Comparison of ENCODE assay signal across 2 cellular contexts in the genomic region with DNA sequence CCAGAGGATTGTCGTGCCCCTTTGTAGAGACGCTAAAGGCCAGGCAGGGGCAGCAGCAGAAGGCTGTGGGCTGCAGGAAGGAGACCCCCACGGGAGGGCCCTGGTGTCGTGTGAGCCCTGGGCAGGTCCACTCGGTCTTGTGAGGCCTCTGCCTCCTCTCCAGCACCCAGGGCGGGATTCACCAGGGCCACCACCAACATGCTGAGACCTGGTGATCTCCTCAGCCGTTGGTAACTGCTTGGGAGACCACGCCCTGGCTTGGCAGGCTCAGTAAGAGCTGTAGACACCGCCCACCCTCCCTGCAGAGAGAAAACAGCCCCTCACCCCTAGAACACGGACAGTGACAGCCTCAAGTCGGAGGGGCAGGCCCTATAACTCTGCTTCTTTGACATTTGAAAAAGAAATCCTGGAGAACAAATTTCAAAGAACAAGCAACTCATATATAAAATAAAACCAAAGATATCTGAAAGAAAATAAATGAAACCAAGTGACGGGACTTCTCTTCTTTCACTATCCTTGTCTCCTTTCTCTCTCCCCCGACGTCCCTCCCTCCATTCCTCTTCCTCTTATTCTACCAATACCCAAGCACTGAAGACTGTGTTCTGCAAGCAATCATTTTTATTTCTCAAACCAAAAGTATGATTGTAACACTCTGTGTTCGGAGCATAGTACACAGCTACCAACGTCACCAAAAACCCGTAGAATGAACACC.
TF ChIP-seq lines count a peak whose summit lies in the region.

No MANE protein-coding gene starts in this region.

TF ChIP-seq in IMR-90, 13 proteins besides CTCF, POLR2A, EP300 and RAD21:
- TF ChIP-seq CHD1 (IDR thresholded peaks at IDR 0.05; ENCODE audit: low read depth, low read length) (no peak), RFX5 (IDR thresholded peaks at IDR 0.05; ENCODE audit: low read depth, low read length) (no peak), BHLHE40 (IDR thresholded peaks at IDR 0.05; ENCODE audit: low read depth, low read length) (no peak), FOS (IDR thresholded peaks at IDR 0.05; ENCODE audit: low read depth, low read length) (no peak), SMC3 (IDR thresholded peaks at IDR 0.05; ENCODE audit: low read depth, low read length) (no peak), MAZ (IDR thresholded peaks at IDR 0.05; ENCODE audit: borderline replicate concordance, low read depth, low read length) (no peak), NFE2L2 (IDR thresholded peaks at IDR 0.05; ENCODE audit: low read depth, low read length) (no peak), MXI1 (IDR thresholded peaks at IDR 0.05; ENCODE audit: borderline replicate concordance, low read depth, low read length) (no peak), RCOR1 (IDR thresholded peaks at IDR 0.05; ENCODE audit: insufficient replicate concordance, low read length) (no peak), MAFK (IDR thresholded peaks at IDR 0.05; ENCODE audit: low read depth, low read length) (no peak), CEBPB (IDR thresholded peaks at IDR 0.05; ENCODE audit: low read depth, low read length) (no peak)
- TF ChIP-seq, protein P1, sequence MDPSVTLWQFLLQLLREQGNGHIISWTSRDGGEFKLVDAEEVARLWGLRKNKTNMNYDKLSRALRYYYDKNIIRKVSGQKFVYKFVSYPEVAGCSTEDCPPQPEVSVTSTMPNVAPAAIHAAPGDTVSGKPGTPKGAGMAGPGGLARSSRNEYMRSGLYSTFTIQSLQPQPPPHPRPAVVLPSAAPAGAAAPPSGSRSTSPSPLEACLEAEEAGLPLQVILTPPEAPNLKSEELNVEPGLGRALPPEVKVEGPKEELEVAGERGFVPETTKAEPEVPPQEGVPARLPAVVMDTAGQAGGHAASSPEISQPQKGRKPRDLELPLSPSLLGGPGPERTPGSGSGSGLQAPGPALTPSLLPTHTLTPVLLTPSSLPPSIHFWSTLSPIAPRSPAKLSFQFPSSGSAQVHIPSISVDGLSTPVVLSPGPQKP (IDR thresholded peaks at IDR 0.05; ENCODE audit: borderline replicate concordance, low read depth, low read length): no peak
- TF ChIP-seq, protein P2, sequence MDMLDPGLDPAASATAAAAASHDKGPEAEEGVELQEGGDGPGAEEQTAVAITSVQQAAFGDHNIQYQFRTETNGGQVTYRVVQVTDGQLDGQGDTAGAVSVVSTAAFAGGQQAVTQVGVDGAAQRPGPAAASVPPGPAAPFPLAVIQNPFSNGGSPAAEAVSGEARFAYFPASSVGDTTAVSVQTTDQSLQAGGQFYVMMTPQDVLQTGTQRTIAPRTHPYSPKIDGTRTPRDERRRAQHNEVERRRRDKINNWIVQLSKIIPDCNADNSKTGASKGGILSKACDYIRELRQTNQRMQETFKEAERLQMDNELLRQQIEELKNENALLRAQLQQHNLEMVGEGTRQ (IDR thresholded peaks at IDR 0.05; ENCODE audit: low read depth, low read length): no peak

TF ChIP-seq in SK-N-SH, 30 proteins besides CTCF, POLR2A, EP300 and RAD21:
- TF ChIP-seq, protein P3, sequence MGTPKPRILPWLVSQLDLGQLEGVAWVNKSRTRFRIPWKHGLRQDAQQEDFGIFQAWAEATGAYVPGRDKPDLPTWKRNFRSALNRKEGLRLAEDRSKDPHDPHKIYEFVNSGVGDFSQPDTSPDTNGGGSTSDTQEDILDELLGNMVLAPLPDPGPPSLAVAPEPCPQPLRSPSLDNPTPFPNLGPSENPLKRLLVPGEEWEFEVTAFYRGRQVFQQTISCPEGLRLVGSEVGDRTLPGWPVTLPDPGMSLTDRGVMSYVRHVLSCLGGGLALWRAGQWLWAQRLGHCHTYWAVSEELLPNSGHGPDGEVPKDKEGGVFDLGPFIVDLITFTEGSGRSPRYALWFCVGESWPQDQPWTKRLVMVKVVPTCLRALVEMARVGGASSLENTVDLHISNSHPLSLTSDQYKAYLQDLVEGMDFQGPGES (IDR thresholded peaks at IDR 0.05; ENCODE audit: low read depth, low read length): no peak
- TF ChIP-seq TEAD4 (IDR thresholded peaks at IDR 0.05; ENCODE audit: borderline replicate concordance, insufficient read depth) (no peak), TAF1 (IDR thresholded peaks at IDR 0.05; ENCODE audit: borderline replicate concordance, low read depth, low read length) (no peak), TCF12 (IDR thresholded peaks at IDR 0.05) (no peak), JUND (IDR thresholded peaks at IDR 0.05) (no peak), GABPA (IDR thresholded peaks at IDR 0.05; ENCODE audit: low read depth) (no peak), ELF1 (IDR thresholded peaks at IDR 0.05) (no peak), FOXM1 (IDR thresholded peaks at IDR 0.05; ENCODE audit: low read depth) (no peak), MXI1 (IDR thresholded peaks at IDR 0.05; ENCODE audit: low read depth, low read length) (no peak), GATA2 (CRISPR knock-in tag; IDR thresholded peaks at IDR 0.05) (no peak), RXRA (IDR thresholded peaks at IDR 0.05; ENCODE audit: borderline replicate concordance, low read depth) (no peak), FOXJ3 (CRISPR knock-in tag; IDR thresholded peaks at IDR 0.05) (no peak), MEF2A (IDR thresholded peaks at IDR 0.05; ENCODE audit: borderline replicate concordance, low read depth) (no peak)
- TF ChIP-seq, protein P4, sequence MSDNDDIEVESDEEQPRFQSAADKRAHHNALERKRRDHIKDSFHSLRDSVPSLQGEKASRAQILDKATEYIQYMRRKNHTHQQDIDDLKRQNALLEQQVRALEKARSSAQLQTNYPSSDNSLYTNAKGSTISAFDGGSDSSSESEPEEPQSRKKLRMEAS (IDR thresholded peaks at IDR 0.05; ENCODE audit: low read depth): no peak
- TF ChIP-seq, protein P2 (IDR thresholded peaks at IDR 0.05; ENCODE audit: borderline replicate concordance, low read depth, low read length): no peak
- TF ChIP-seq, protein P5, sequence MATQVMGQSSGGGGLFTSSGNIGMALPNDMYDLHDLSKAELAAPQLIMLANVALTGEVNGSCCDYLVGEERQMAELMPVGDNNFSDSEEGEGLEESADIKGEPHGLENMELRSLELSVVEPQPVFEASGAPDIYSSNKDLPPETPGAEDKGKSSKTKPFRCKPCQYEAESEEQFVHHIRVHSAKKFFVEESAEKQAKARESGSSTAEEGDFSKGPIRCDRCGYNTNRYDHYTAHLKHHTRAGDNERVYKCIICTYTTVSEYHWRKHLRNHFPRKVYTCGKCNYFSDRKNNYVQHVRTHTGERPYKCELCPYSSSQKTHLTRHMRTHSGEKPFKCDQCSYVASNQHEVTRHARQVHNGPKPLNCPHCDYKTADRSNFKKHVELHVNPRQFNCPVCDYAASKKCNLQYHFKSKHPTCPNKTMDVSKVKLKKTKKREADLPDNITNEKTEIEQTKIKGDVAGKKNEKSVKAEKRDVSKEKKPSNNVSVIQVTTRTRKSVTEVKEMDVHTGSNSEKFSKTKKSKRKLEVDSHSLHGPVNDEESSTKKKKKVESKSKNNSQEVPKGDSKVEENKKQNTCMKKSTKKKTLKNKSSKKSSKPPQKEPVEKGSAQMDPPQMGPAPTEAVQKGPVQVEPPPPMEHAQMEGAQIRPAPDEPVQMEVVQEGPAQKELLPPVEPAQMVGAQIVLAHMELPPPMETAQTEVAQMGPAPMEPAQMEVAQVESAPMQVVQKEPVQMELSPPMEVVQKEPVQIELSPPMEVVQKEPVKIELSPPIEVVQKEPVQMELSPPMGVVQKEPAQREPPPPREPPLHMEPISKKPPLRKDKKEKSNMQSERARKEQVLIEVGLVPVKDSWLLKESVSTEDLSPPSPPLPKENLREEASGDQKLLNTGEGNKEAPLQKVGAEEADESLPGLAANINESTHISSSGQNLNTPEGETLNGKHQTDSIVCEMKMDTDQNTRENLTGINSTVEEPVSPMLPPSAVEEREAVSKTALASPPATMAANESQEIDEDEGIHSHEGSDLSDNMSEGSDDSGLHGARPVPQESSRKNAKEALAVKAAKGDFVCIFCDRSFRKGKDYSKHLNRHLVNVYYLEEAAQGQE (IDR thresholded peaks at IDR 0.05; ENCODE audit: low read depth, low read length): no peak
- TF ChIP-seq, protein P6, sequence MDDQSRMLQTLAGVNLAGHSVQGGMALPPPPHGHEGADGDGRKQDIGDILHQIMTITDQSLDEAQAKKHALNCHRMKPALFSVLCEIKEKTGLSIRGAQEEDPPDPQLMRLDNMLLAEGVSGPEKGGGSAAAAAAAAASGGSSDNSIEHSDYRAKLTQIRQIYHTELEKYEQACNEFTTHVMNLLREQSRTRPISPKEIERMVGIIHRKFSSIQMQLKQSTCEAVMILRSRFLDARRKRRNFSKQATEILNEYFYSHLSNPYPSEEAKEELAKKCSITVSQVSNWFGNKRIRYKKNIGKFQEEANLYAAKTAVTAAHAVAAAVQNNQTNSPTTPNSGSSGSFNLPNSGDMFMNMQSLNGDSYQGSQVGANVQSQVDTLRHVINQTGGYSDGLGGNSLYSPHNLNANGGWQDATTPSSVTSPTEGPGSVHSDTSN (IDR thresholded peaks at IDR 0.05): no peak
- TF ChIP-seq, protein P7, sequence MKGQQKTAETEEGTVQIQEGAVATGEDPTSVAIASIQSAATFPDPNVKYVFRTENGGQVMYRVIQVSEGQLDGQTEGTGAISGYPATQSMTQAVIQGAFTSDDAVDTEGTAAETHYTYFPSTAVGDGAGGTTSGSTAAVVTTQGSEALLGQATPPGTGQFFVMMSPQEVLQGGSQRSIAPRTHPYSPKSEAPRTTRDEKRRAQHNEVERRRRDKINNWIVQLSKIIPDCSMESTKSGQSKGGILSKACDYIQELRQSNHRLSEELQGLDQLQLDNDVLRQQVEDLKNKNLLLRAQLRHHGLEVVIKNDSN (IDR thresholded peaks at IDR 0.05; ENCODE audit: borderline replicate concordance, low read depth): no peak
